In genomic region chr17:77208217-77208808, GRCh38 we compare ENCODE assay signal across 8 cellular contexts.
DNase-seq lines count a peak whose midpoint lies in the region; ATAC-seq and TF ChIP-seq lines count a peak whose summit lies in the region.

No MANE protein-coding gene starts in this region.

- CTCF ChIA-PET in Panc1 (lab: Charles Lee) = interaction anchor here (0.6 kb wide), 1 partner anchor 42 kb away, joined by 4 read pairs; no protein-coding TSS in a partner anchor

- TF ChIP-seq CTCF in Panc1 (IDR thresholded peaks at IDR 0.05) = no peak
- TF ChIP-seq CTCF in fibroblast of the aortic adventitia (IDR thresholded peaks at IDR 0.05; ENCODE audit: insufficient read depth, low read length) = peak; percentile 48

- H3K4me1 ChIP-seq in Panc1 (ENCODE audit: control insufficient read depth, insufficient read depth, low read length) (peaks cover 8% of the 10 kb centered on the region), SJCRH30 (no peaks in the 10 kb centered on the region)

- POLR2A ChIA-PET in Panc1 (lab: Charles Lee) = no interaction called here

- ATAC-seq in Panc1 (peak; percentile 51; the same call in 1 of the 2 replicates), HG03469 (IDR thresholded peaks at IDR 0.05; ENCODE audit: unreplicated experiment) (no peak), GM19351 (IDR thresholded peaks at IDR 0.05; ENCODE audit: unreplicated experiment) (no peak)

- H3K36me3 ChIP-seq in Panc1 (ENCODE audit: control insufficient read depth, insufficient read depth, low read length) (peaks cover 45% of the 10 kb centered on the region), SJCRH30 (peaks cover 49% of the 10 kb centered on the region)

- BruUV-seq in Panc1 (replicated peaks; lab: Mats Ljungman, UMichigan) = no TSS peak

- in situ Hi-C loops in Panc1 (cut with HindIII; ENCODE audit: low pct_unique_long_range_greater_than_20kb, low sequenced_read_pairs) = no loop called here

- no peaks in the 10 kb centered on the region for H3K27me3 ChIP-seq in Panc1 (ENCODE audit: control insufficient read depth, insufficient read depth, low read length)
- H3K27me3 ChIP-seq in SJCRH30 = no peaks in the 10 kb centered on the region

- H3K9me3 ChIP-seq in Panc1 (ENCODE audit: control insufficient read depth, insufficient read depth, low read depth, low read length) (no peaks in the 10 kb centered on the region), SJCRH30 (replicated peaks) (no peaks in the 10 kb centered on the region)

- intact Hi-C loops in Panc1 (cut with micrococcal nuclease; ENCODE audit: unreplicated experiment) = no loop called here

- peak overlapping the region; percentile 25; the same call in 1 of the 2 replicates for H3K27ac ChIP-seq in Panc1 (ENCODE audit: low read length)
- H3K27ac ChIP-seq in SJCRH30 = no peak overlapping the region

- no peak overlapping the region for H3K4me3 ChIP-seq in Panc1 (ENCODE audit: low read depth in 2 of 2, low read length in 2 of 2)
- no peak overlapping the region for H3K4me3 ChIP-seq in fibroblast of the aortic adventitia (ENCODE audit: low read depth, low read length)
- H3K4me3 ChIP-seq in SJCRH30 = no peak overlapping the region

- DNase-seq in ELR (ENCODE audit: low read depth) (peak; percentile 48), Panc1 (ENCODE audit: low read depth, low spot score) (no peak), fibroblast of the aortic adventitia (ENCODE audit: low read depth) (peak; percentile 66), pulmonary artery endothelial cell (ENCODE audit: low read depth, low spot score) (peak; percentile 24), SJCRH30 (no peak), T-helper 2 cell (no peak)

Comparison
In these comparisons a context has a peak if more than half of its experiments do, and no peak if none do; other contexts are left out.
1. DNase-seq: peak in ELR (single experiment), fibroblast of the aortic adventitia (single experiment) and pulmonary artery endothelial cell (single experiment); none in Panc1 (single experiment), SJCRH30 (0 of 2) and T-helper 2 cell (0 of 5).